In genomic region chr5:126509339-126509738, GRCh38 we compare ENCODE assay signal across 1 cellular context.
TF ChIP-seq lines count a peak whose summit lies in the region.

No MANE protein-coding gene starts in this region.

TF ChIP-seq in K562, 482 proteins besides CTCF, POLR2A, EP300 and RAD21 (continued from another document and continues in another):
- TF ChIP-seq GMEB1 (CRISPR knock-in tag; IDR thresholded peaks at IDR 0.05), result no peak
- no peak for TF ChIP-seq PHF8 (IDR thresholded peaks at IDR 0.05; ENCODE audit: borderline replicate concordance, low read length)
- no peak for TF ChIP-seq ZNF639 (CRISPR knock-in tag; conservative IDR thresholded peaks at IDR 0.05 in 1 of 2, IDR thresholded peaks at IDR 0.05 in 1 of 2)
- no peak for TF ChIP-seq ZNF318 (IDR thresholded peaks at IDR 0.05; ENCODE audit: borderline replicate concordance in 1 of 2, low read depth in 1 of 2)
- 0 out of 2 replicates have a peak, but pooled peaks have one; percentile 21 for TF ChIP-seq STAT5A (IDR thresholded peaks at IDR 0.05; ENCODE audit: borderline replicate concordance, low read length)
- TF ChIP-seq TARDBP (IDR thresholded peaks at IDR 0.05), result no peak
- no peak for TF ChIP-seq ZNF140 (CRISPR knock-in tag; IDR thresholded peaks at IDR 0.05)
- TF ChIP-seq MGA (IDR thresholded peaks at IDR 0.05), result no peak
- TF ChIP-seq SRF (CRISPR knock-in tag; IDR thresholded peaks at IDR 0.05), result no peak
- TF ChIP-seq PATZ1 (CRISPR knock-in tag; IDR thresholded peaks at IDR 0.05; ENCODE audit: borderline replicate concordance), result no peak
- TF ChIP-seq SNAPC5 (CRISPR knock-in tag; IDR thresholded peaks at IDR 0.05), result no peak
- TF ChIP-seq NCOA6 (IDR thresholded peaks at IDR 0.05), result no peak
- TF ChIP-seq ZKSCAN1 (IDR thresholded peaks at IDR 0.05; ENCODE audit: low read depth, low read length), result no peak
- TF ChIP-seq NFATC3 (IDR thresholded peaks at IDR 0.05), result no peak
- TF ChIP-seq SRSF9 (IDR thresholded peaks at IDR 0.05; ENCODE audit: borderline replicate concordance, low read depth, low read length), result no peak
- no peak for TF ChIP-seq SOX6 (IDR thresholded peaks at IDR 0.05)
- TF ChIP-seq ELK1 (CRISPR knock-in tag; IDR thresholded peaks at IDR 0.05), result no peak
- no peak for TF ChIP-seq PBX2 (CRISPR knock-in tag; IDR thresholded peaks at IDR 0.05; ENCODE audit: low read depth)
- 0 out of 2 replicates have a peak, but pooled peaks have one; percentile 5 for TF ChIP-seq PBX2 (tag; conservative IDR thresholded peaks at IDR 0.05; ENCODE audit: low read depth)
